Comparison of ENCODE assay signal across 18 cellular contexts in the genomic region with DNA sequence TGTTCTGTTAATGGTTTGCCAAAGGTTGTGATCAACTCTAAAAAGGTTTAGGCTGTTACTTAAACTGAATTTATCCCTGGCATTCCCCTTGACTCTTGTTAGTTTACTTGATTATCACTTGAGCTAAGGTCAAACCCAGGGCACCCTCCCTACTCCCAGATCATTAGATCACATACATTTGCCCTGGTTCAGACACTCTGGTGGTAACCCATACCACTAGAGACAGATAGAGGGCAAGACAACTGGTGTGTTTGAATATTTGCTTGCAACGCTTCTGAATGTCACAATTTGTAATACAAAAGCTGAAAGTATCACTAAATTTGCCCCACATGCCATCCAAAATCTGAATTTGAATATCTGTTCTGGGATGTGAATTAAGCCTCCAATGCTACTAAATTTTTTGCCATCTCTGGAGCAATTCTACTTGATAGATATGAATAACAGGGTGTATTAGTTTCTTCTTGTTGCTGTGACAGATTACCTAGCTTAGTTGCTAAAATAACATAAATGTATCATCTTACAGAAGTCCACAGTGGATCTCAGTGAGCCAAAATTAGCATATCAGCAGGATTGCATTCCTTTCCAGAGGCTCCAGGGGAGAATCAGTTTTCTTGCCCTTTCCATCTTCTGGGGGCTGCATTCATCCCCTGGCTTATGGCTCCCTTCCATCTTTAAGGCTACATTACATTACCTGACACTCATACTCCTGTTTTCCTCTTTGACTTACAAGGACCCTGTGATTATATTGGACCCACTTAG. TPM values are rescaled to one million over a fixed set of nuclear protein-coding genes. Genes with fewer than 3 reads are reported as not detected.
DNase-seq lines count a peak whose midpoint lies in the region; ATAC-seq and TF ChIP-seq lines count a peak whose summit lies in the region.
"Had no signal": no experiment of that assay in that cellular context is flagged by ENCODE, and none has a peak within 500 bp of the region (broad histone marks: within the 10 kb centered on the region; RNA-seq: fewer than 3 reads in every experiment).

No MANE protein-coding gene starts in this region.

- H3T11ph ChIP-seq in H9 (ENCODE audit: low read length): no peak overlapping the region

- H2BK20ac ChIP-seq in H9 (ENCODE audit: low read depth, low read length, poor library complexity, severe bottlenecking): no peak overlapping the region

- no peak overlapping the region for H4K5ac ChIP-seq in H9 (ENCODE audit: insufficient read length, low read depth, low read length)

- peaks cover 33 to 41% of the 10 kb centered on the region in 2 experiments for H3K4me1 Mint-ChIP-seq in H9

- H3K4me3 Mint-ChIP-seq in H9: peak overlapping the region in 1 of 2 experiments; percentile 10; a peak in 1 of 5 replicates
- H3K4me3 Mint-ChIP-seq: IgD-negative memory B cell had no signal

- no CpG with 5 or more reads among the region's 1 CpG for WGBS in H9 (ENCODE audit: extremely low coverage, insufficient read length, low lambda C conversion rate)

- no peak for ATAC-seq in HG03432 (IDR thresholded peaks at IDR 0.05; ENCODE audit: unreplicated experiment)
- ATAC-seq: Right ventricle myocardium inferior had no signal

- no peak overlapping the region for H2BK120ac ChIP-seq in H9 (ENCODE audit: low read depth, low read length, poor library complexity, severe bottlenecking)

- H3K23me2 ChIP-seq in H9 (ENCODE audit: insufficient read length, low read depth, low read length, poor library complexity, severe bottlenecking): no peaks in the 10 kb centered on the region

- H3K79me2 ChIP-seq in H9 (ENCODE audit: insufficient read depth, low read length): no peaks in the 10 kb centered on the region

- H3K27me3 ChIP-seq in H9 (ENCODE audit: insufficient read depth, low read length) (no peaks in the 10 kb centered on the region), neutrophil (no peaks in the 10 kb centered on the region)
- H3K27me3 ChIP-seq: BE2C, SJSA1 had no signal

- no peaks in the 10 kb centered on the region for H4K20me1 ChIP-seq in H9 (ENCODE audit: control insufficient read depth, insufficient read depth, insufficient read length)

- H3K56ac ChIP-seq in H9 (ENCODE audit: insufficient read length, low read depth, low read length): no peak overlapping the region

- H3K9me3 ChIP-seq in H9 (ENCODE audit: control insufficient read depth, low read depth, low read length): no peaks in the 10 kb centered on the region
- no peaks in the 10 kb centered on the region for H3K9me3 ChIP-seq in neutrophil
- H3K9me3 ChIP-seq: BE2C, SJSA1 had no signal

- no peak overlapping the region for H3K4me3 ChIP-seq in neutrophil (ENCODE audit: low read depth in 1 of 2, low read length in 1 of 2)
- H3K4me3 ChIP-seq: SJSA1 had no signal

- no peak overlapping the region for H3K18ac ChIP-seq in H9 (ENCODE audit: insufficient read length, low read depth, low read length)

- no peak overlapping the region for H3K4ac ChIP-seq in H9 (ENCODE audit: low read depth, low read length)

- H2BK12ac ChIP-seq in H9 (ENCODE audit: insufficient read length, low read depth, low read length): no peak overlapping the region

- H3K36me3 ChIP-seq in neutrophil: peaks cover 23% of the 10 kb centered on the region
- H3K36me3 ChIP-seq: BE2C, SJSA1 had no signal

- H3K14ac ChIP-seq in H9 (ENCODE audit: insufficient read depth, low read length): no peak overlapping the region

- H3K27me3 Mint-ChIP-seq in H9 (ENCODE audit: low read depth): no peaks in the 10 kb centered on the region
- H3K27me3 Mint-ChIP-seq: IgD-negative memory B cell had no signal

- no peak overlapping the region for H3K9ac ChIP-seq in H9 (ENCODE audit: extremely low read depth, insufficient read length, low read length)

- H3K4me2 ChIP-seq in H9 (ENCODE audit: insufficient read depth, insufficient read length, low read length): peak overlapping the region; percentile 11

- peaks cover 8% of the 10 kb centered on the region; the same call in 1 of the 2 replicates for H3K4me1 ChIP-seq in H9 (ENCODE audit: insufficient read depth, low read length)
- peaks cover 6 to 19% of the 10 kb centered on the region in 2 experiments for H3K4me1 ChIP-seq in neutrophil (ENCODE audit: control insufficient read depth in 1 of 2, insufficient read depth in 1 of 2, low read depth in 1 of 2, low read length in 1 of 2)
- H3K4me1 ChIP-seq: BE2C, SJSA1 had no signal

- no peak overlapping the region for H2AK5ac ChIP-seq in H9 (ENCODE audit: insufficient read length, low read length)

- H4K91ac ChIP-seq in H9 (ENCODE audit: insufficient read length, low read depth, low read length): no peak overlapping the region

- no peak overlapping the region for H2BK5ac ChIP-seq in H9 (ENCODE audit: insufficient read length, low read length)

- H3K27ac Mint-ChIP-seq in H9: peak overlapping the region; percentile 23 to 85 (median 49); a peak in 5 of 7 replicates
- H3K27ac Mint-ChIP-seq: IgD-negative memory B cell had no signal

- no peak overlapping the region for H4K8ac ChIP-seq in H9 (replicated peaks; ENCODE audit: insufficient read length, low read depth, low read length)

- TF ChIP-seq CTCF in H9 (conservative IDR thresholded peaks at IDR 0.05): no peak
- TF ChIP-seq CTCF in neutrophil (IDR thresholded peaks at IDR 0.05): no peak

- H3K23ac ChIP-seq in H9 (ENCODE audit: insufficient read length, low read depth, low read length): no peak overlapping the region

- no peak overlapping the region for H2BK15ac ChIP-seq in H9 (ENCODE audit: low read depth, low read length)

- H3K36me3 Mint-ChIP-seq in H9 (ENCODE audit: insufficient read depth in 1 of 3, low read depth in 3 of 3): peaks cover 7 to 16% (median 11%) of the 10 kb centered on the region in 3 experiments

- no peaks in the 10 kb centered on the region for H3K9me3 Mint-ChIP-seq in H9

- H2AFZ ChIP-seq in H9 (ENCODE audit: low read length): no peak overlapping the region

- peak overlapping the region; percentile 21 for H3K27ac ChIP-seq in H9 (ENCODE audit: insufficient read length, low read depth, low read length)
- H3K27ac ChIP-seq in neutrophil: peak overlapping the region; percentile 3
- H3K27ac ChIP-seq: HL-60, SJSA1 had no signal

- no peak for DNase-seq in H9
- peak; percentile 9 for DNase-seq in SK-N-DZ (ENCODE audit: low spot score)
- peak; percentile 46 for DNase-seq in iPS DF 4.7 (ENCODE audit: extremely low read depth, low spot score)
- no peak for DNase-seq in GM19238 (ENCODE audit: insufficient read length, low spot score)
- no peak for DNase-seq in inferior parietal cortex (ENCODE audit: extremely low spot score)
- DNase-seq: BE2C, DMS53, GDM1, NCI-H1694, NCI-H2081, NCI-H2171, NCI-H526 treated with DMSO at 0.1 percent for 48 hours had no signal

- H3K79me1 ChIP-seq in H9 (ENCODE audit: insufficient read depth, low read depth, low read length, poor library complexity, severe bottlenecking): no peaks in the 10 kb centered on the region

RNA-seq across cellular contexts. Expression of a gene that starts 45.4 kb away (rescaled TPM):
- total RNA-seq in H9 (2021): 23.1 and 23.5 TPM in 2 replicates
- polyA plus RNA-seq in SK-N-DZ (2014; cell fraction: cytosol; rRNA removed): 10.9 and 15.8 TPM in 2 replicates
- 11.3 and 26.0 TPM in 2 replicates for polyA plus RNA-seq in SK-N-DZ (2014; cell fraction: nucleus; rRNA removed)

RNA-seq across cellular contexts. Expression of a gene that starts 45.5 kb away (rescaled TPM):
- 2.3 and 3.0 TPM in 2 replicates for total RNA-seq in H9 (2021)
- 12.7 and 17.8 TPM in 2 replicates for polyA plus RNA-seq in SK-N-DZ (2014; cell fraction: cytosol; rRNA removed)
- polyA plus RNA-seq in SK-N-DZ (2014; cell fraction: nucleus; rRNA removed): 10.0 and 13.6 TPM in 2 replicates

Comparison
In these comparisons a context has a peak if more than half of its experiments do, and no peak if none do; other contexts are left out.
1. DNase-seq: peak in SK-N-DZ (single experiment) and iPS DF 4.7 (single experiment); none in H9 (single experiment), GM19238 (single experiment) and inferior parietal cortex (single experiment).